Comparison of ENCODE assay signal across 16 cellular contexts in genomic region chr3:39362177-39362576, GRCh38. TPM values are rescaled to one million over a fixed set of nuclear protein-coding genes. Genes with fewer than 3 reads are reported as not detected.
DNase-seq lines count a peak whose midpoint lies in the region; ATAC-seq, FAIRE-seq and TF ChIP-seq lines count a peak whose summit lies in the region.
"Had no signal": no experiment of that assay in that cellular context is flagged by ENCODE, and none has a peak within 500 bp of the region (broad histone marks: within the 10 kb centered on the region; RNA-seq: fewer than 3 reads in every experiment).

No MANE protein-coding gene starts in this region.

- FAIRE-seq in bronchial epithelial cell (lab: Jason Lieb, UNC): no peak
- FAIRE-seq: astrocyte had no signal

- no peaks in the 10 kb centered on the region for H3K9me2 ChIP-seq in Loucy (replicated peaks; ENCODE audit: low read depth, low read length)
- H3K9me2 ChIP-seq in GM23338 (ENCODE audit: insufficient read depth): no peaks in the 10 kb centered on the region
- H3K9me2 ChIP-seq: SK-N-SH had no signal

- H3K36me3 ChIP-seq in Loucy (ENCODE audit: insufficient read depth, low read length) (no peaks in the 10 kb centered on the region), bronchial epithelial cell (ENCODE audit: control insufficient read depth, insufficient read depth, low read length) (no peaks in the 10 kb centered on the region), GM23338 (ENCODE audit: insufficient read depth) (no peaks in the 10 kb centered on the region)
- H3K36me3 ChIP-seq: HAP-1, neutrophil had no signal

- peak overlapping the region; percentile 76 for H3K4me3 Mint-ChIP-seq in T-helper 2 cell treated with Interferon-gamma antibody and Interleukin-4, amounts not matched to agents 5 μg/mL and 100 μg/mL, for 36 hours
- H3K4me3 Mint-ChIP-seq in progenitor cell of endocrine pancreas (ENCODE audit: low read depth) (no peak overlapping the region), GM23338 (no peak overlapping the region)

- H3K4me3 ChIP-seq in Loucy (ENCODE audit: low read length, poor library complexity, severe bottlenecking) (peak overlapping the region; percentile 71), bronchial epithelial cell (ENCODE audit: low read depth, low read length) (no peak overlapping the region), GM23338 (no peak overlapping the region)
- H3K4me3 ChIP-seq: HAP-1 had no signal

- H3K4me2 ChIP-seq in Loucy (ENCODE audit: low read depth, low read length, poor library complexity, severe bottlenecking) (peak overlapping the region; percentile 82), GM23338 (no peak overlapping the region)
- H3K4me2 ChIP-seq: SK-N-SH had no signal

- H3K27ac Mint-ChIP-seq in T-helper 2 cell treated with Interferon-gamma antibody and Interleukin-4, amounts not matched to agents 5 μg/mL and 100 μg/mL, for 36 hours: peak overlapping the region; percentile 92
- peak overlapping the region; percentile 92 for H3K27ac Mint-ChIP-seq in progenitor cell of endocrine pancreas
- H3K27ac Mint-ChIP-seq in GM23338: no peak overlapping the region

- H4K20me1 ChIP-seq in Loucy (ENCODE audit: insufficient read depth, low read length, poor library complexity, severe bottlenecking) (no peaks in the 10 kb centered on the region), GM23338 (replicated peaks; ENCODE audit: insufficient read depth) (no peaks in the 10 kb centered on the region)

- peaks cover 41% of the 10 kb centered on the region for H3K36me3 Mint-ChIP-seq in T-helper 2 cell treated with Interferon-gamma antibody and Interleukin-4, amounts not matched to agents 5 μg/mL and 100 μg/mL, for 36 hours (ENCODE audit: low read depth)
- H3K36me3 Mint-ChIP-seq in progenitor cell of endocrine pancreas (ENCODE audit: insufficient read depth) (no peaks in the 10 kb centered on the region), GM23338 (ENCODE audit: low read depth) (no peaks in the 10 kb centered on the region)

- H3K27me3 ChIP-seq in Loucy (ENCODE audit: insufficient read depth, low read length, poor library complexity, severe bottlenecking) (no peaks in the 10 kb centered on the region), bronchial epithelial cell (ENCODE audit: control insufficient read depth, insufficient read depth, low read length) (no peaks in the 10 kb centered on the region), GM23338 (ENCODE audit: insufficient read depth) (no peaks in the 10 kb centered on the region)

- peak overlapping the region; percentile 80 for H3K9ac ChIP-seq in Loucy (ENCODE audit: low read depth, low read length, poor library complexity, severe bottlenecking)
- H3K9ac ChIP-seq: SK-N-SH had no signal

- H3K79me2 ChIP-seq in Loucy (ENCODE audit: insufficient read depth, low read length): peaks cover 21% of the 10 kb centered on the region
- no peaks in the 10 kb centered on the region for H3K79me2 ChIP-seq in GM23338 (replicated peaks; ENCODE audit: insufficient read depth)

- 0 out of 2 replicates have a peak, but pooled peaks cover 4% of the 10 kb centered on the region for H3F3A ChIP-seq in Loucy (ENCODE audit: low read depth)
- no peaks in the 10 kb centered on the region for H3F3A ChIP-seq in GM23338 (replicated peaks; ENCODE audit: low read depth)

- peaks cover 9% of the 10 kb centered on the region; the same call in 1 of the 2 replicates for H3K9me3 ChIP-seq in Loucy (ENCODE audit: insufficient read depth, low read depth, low read length)
- H3K9me3 ChIP-seq: HAP-1, neutrophil, SK-N-SH had no signal

- H3K27ac ChIP-seq in GM23338 (ENCODE audit: low read depth): no peak overlapping the region
- H3K27ac ChIP-seq: neutrophil had no signal

- H3K4me1 Mint-ChIP-seq in T-helper 2 cell treated with Interferon-gamma antibody and Interleukin-4, amounts not matched to agents 5 μg/mL and 100 μg/mL, for 36 hours (ENCODE audit: low read depth): peaks cover 66% of the 10 kb centered on the region
- H3K4me1 Mint-ChIP-seq in progenitor cell of endocrine pancreas (ENCODE audit: low read depth): peaks cover 25% of the 10 kb centered on the region
- H3K4me1 Mint-ChIP-seq in GM23338: no peaks in the 10 kb centered on the region

- H2AFZ ChIP-seq in Loucy (ENCODE audit: low read length): no peak overlapping the region
- H2AFZ ChIP-seq in GM23338: no peak overlapping the region

- no peak for ATAC-seq in GM23338

- H3K27me3 Mint-ChIP-seq in T-helper 2 cell treated with Interferon-gamma antibody and Interleukin-4, amounts not matched to agents 5 μg/mL and 100 μg/mL, for 36 hours (ENCODE audit: low read depth): peaks cover 7% of the 10 kb centered on the region
- H3K27me3 Mint-ChIP-seq in progenitor cell of endocrine pancreas (peaks cover 6% of the 10 kb centered on the region), GM23338 (ENCODE audit: insufficient read depth, low read depth, poor library complexity) (no peaks in the 10 kb centered on the region)

- DNase-seq in T-helper 2 cell treated with Interferon-gamma antibody and Interleukin-4, amounts not matched to agents 5 μg/mL and 100 μg/mL, for 36 hours (ENCODE audit: low spot score): peak; percentile 15
- no peak for DNase-seq in T-helper 2 cell
- peak; percentile 28 for DNase-seq in bronchial epithelial cell (ENCODE audit: low read depth)
- no peak for DNase-seq in progenitor cell of endocrine pancreas (ENCODE audit: low spot score, unreplicated experiment)
- no peak for DNase-seq in GM23338 (ENCODE audit: low spot score)
- DNase-seq in NCI-H1694 (lab: John Stamatoyannopoulos, UW): no peak
- no peak for DNase-seq in T-helper 9 cell
- DNase-seq: ACHN, NCI-H2107, SK-N-SH had no signal

- peaks cover 56% of the 10 kb centered on the region for H3K4me1 ChIP-seq in Loucy (ENCODE audit: insufficient read depth, low read length, poor library complexity, severe bottlenecking)
- no peaks in the 10 kb centered on the region for H3K4me1 ChIP-seq in GM23338 (ENCODE audit: insufficient read depth)
- H3K4me1 ChIP-seq: HAP-1 had no signal

- peaks cover 24% of the 10 kb centered on the region for H3K9me3 Mint-ChIP-seq in T-helper 2 cell treated with Interferon-gamma antibody and Interleukin-4, amounts not matched to agents 5 μg/mL and 100 μg/mL, for 36 hours
- H3K9me3 Mint-ChIP-seq in progenitor cell of endocrine pancreas (ENCODE audit: low read depth): peaks cover 3% of the 10 kb centered on the region
- peaks cover under 1% of the 10 kb centered on the region; the same call in 2 of the 3 replicates for H3K9me3 Mint-ChIP-seq in GM23338

- TF ChIP-seq CTCF in Loucy (conservative IDR thresholded peaks at IDR 0.05; ENCODE audit: low read length) (no peak), bronchial epithelial cell (IDR thresholded peaks at IDR 0.05; ENCODE audit: insufficient read depth, low read length, severe bottlenecking) (no peak), progenitor cell of endocrine pancreas (IDR thresholded peaks at IDR 0.05; ENCODE audit: unreplicated experiment) (no peak), GM23338 (conservative IDR thresholded peaks at IDR 0.05; ENCODE audit: low read depth in 2 of 2) (no peak)

TF ChIP-seq in GM23338, 12 proteins besides CTCF, POLR2A, EP300 and RAD21 (continues in another document):
- TF ChIP-seq ZNF114 (CRISPR knock-in tag; IDR thresholded peaks at IDR 0.05) (no peak), ZNF331 (CRISPR knock-in tag; IDR thresholded peaks at IDR 0.05; ENCODE audit: low read depth) (no peak), CREB1 (CRISPR knock-in tag; IDR thresholded peaks at IDR 0.05; ENCODE audit: low read depth) (no peak), EZH2 (IDR thresholded peaks at IDR 0.05; ENCODE audit: low read depth, unreplicated experiment) (no peak)
- TF ChIP-seq, protein P1, sequence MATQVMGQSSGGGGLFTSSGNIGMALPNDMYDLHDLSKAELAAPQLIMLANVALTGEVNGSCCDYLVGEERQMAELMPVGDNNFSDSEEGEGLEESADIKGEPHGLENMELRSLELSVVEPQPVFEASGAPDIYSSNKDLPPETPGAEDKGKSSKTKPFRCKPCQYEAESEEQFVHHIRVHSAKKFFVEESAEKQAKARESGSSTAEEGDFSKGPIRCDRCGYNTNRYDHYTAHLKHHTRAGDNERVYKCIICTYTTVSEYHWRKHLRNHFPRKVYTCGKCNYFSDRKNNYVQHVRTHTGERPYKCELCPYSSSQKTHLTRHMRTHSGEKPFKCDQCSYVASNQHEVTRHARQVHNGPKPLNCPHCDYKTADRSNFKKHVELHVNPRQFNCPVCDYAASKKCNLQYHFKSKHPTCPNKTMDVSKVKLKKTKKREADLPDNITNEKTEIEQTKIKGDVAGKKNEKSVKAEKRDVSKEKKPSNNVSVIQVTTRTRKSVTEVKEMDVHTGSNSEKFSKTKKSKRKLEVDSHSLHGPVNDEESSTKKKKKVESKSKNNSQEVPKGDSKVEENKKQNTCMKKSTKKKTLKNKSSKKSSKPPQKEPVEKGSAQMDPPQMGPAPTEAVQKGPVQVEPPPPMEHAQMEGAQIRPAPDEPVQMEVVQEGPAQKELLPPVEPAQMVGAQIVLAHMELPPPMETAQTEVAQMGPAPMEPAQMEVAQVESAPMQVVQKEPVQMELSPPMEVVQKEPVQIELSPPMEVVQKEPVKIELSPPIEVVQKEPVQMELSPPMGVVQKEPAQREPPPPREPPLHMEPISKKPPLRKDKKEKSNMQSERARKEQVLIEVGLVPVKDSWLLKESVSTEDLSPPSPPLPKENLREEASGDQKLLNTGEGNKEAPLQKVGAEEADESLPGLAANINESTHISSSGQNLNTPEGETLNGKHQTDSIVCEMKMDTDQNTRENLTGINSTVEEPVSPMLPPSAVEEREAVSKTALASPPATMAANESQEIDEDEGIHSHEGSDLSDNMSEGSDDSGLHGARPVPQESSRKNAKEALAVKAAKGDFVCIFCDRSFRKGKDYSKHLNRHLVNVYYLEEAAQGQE (IDR thresholded peaks at IDR 0.05; ENCODE audit: unreplicated experiment): no peak

RNA-seq across cellular contexts. Expression of gene SLC25A38, which starts 21.0 kb away (rescaled TPM):
- total RNA-seq in bronchial epithelial cell (12.2 and 21.9 TPM in 2 replicates), progenitor cell of endocrine pancreas (34.6 and 38.0 TPM in 2 replicates)
- total RNA-seq in GM23338 (2014; rRNA removed; shearing (Covaris generic)): 35.9 and 61.9 TPM in 2 replicates
- 19.8 and 23.9 TPM in 2 replicates for polyA plus RNA-seq in GM23338 (2016; fragmentation: Nextera tagmentation; extraction: Ambion mirVana)

RNA-seq across cellular contexts. Expression of gene CCR8, which starts 32.7 kb away (rescaled TPM):
- total RNA-seq in bronchial epithelial cell (not detected in 2 replicates), progenitor cell of endocrine pancreas (not detected in 2 replicates)
- not detected in 2 replicates for total RNA-seq in GM23338 (2014; rRNA removed; shearing (Covaris generic))
- polyA plus RNA-seq in GM23338 (2016; fragmentation: Nextera tagmentation; extraction: Ambion mirVana): 0.23 and 0.55 TPM in 2 replicates
- total RNA-seq: astrocyte, lung microvascular endothelial cell, skeletal muscle tissue had no signal
- polyA plus RNA-seq: SK-N-SH had no signal

RNA-seq across cellular contexts. Expression of gene RPSA, which starts 44.3 kb away (rescaled TPM):
- 2,916 and 3,451 TPM in 2 replicates for total RNA-seq in bronchial epithelial cell
- 1,289 and 1,295 TPM in 2 replicates for total RNA-seq in progenitor cell of endocrine pancreas
- 1,658 and 1,827 TPM in 2 replicates for total RNA-seq in GM23338 (2014; rRNA removed; shearing (Covaris generic))
- polyA plus RNA-seq in GM23338 (2016; fragmentation: Nextera tagmentation; extraction: Ambion mirVana): 1,591 and 1,731 TPM in 2 replicates

Comparison
In these comparisons a context has a peak if more than half of its experiments do, and no peak if none do; other contexts are left out.
1. DNase-seq: peak in T-helper 2 cell treated with Interferon-gamma antibody and Interleukin-4, amounts not matched to agents 5 μg/mL and 100 μg/mL, for 36 hours (single experiment) and bronchial epithelial cell (single experiment); none in T-helper 2 cell (0 of 5), progenitor cell of endocrine pancreas (single experiment), GM23338 (single experiment), NCI-H1694 (single experiment) and T-helper 9 cell (single experiment).